In genomic region chr17:63800783-63801182, GRCh38 we compare ENCODE assay signal across 2 cellular contexts.
TF ChIP-seq lines count a peak whose summit lies in the region.

No MANE protein-coding gene starts in this region.

TF ChIP-seq in HEK293, 187 proteins besides CTCF, POLR2A, EP300 and RAD21:
- TF ChIP-seq ZNF138 (tag by site-specific recombination; IDR thresholded peaks at IDR 0.05; ENCODE audit: borderline replicate concordance) = no peak
- peak; percentile 90 for TF ChIP-seq PRDM1 (tag by site-specific recombination; IDR thresholded peaks at IDR 0.05)
- TF ChIP-seq ZNF174 (tag by site-specific recombination; IDR thresholded peaks at IDR 0.05) = no peak
- no peak for TF ChIP-seq ZNF133 (tag by site-specific recombination; IDR thresholded peaks at IDR 0.05)
- TF ChIP-seq ZNF366 (tag by site-specific recombination; conservative IDR thresholded peaks at IDR 0.05) = peak; percentile 82
- no peak for TF ChIP-seq ZNF324 (tag by site-specific recombination; IDR thresholded peaks at IDR 0.05)
- no peak for TF ChIP-seq ZNF610 (tag by site-specific recombination; IDR thresholded peaks at IDR 0.05; ENCODE audit: borderline replicate concordance)
- TF ChIP-seq ZNF501 (tag by site-specific recombination; IDR thresholded peaks at IDR 0.05) = no peak
- no peak for TF ChIP-seq BCL11B (tag by site-specific recombination; IDR thresholded peaks at IDR 0.05; ENCODE audit: low read depth)

TF ChIP-seq in K562, 482 proteins besides CTCF, POLR2A, EP300 and RAD21:
- TF ChIP-seq ZNF512 (tag; IDR thresholded peaks at IDR 0.05) (peak; percentile 80; the same call in 1 of the 2 replicates), ZSCAN29 (IDR thresholded peaks at IDR 0.05) (no peak), SAFB (IDR thresholded peaks at IDR 0.05; ENCODE audit: borderline replicate concordance, low read depth, low read length) (no peak), ASH1L (IDR thresholded peaks at IDR 0.05; ENCODE audit: borderline replicate concordance, low read depth, partially characterized antibody) (no peak), ZNF717 (CRISPR knock-in tag; IDR thresholded peaks at IDR 0.05) (no peak), ZZZ3 (IDR thresholded peaks at IDR 0.05) (0 out of 2 replicates have a peak, but pooled peaks have one; percentile 25), SMARCA5 (IDR thresholded peaks at IDR 0.05) (no peak)
